In the genomic region with DNA sequence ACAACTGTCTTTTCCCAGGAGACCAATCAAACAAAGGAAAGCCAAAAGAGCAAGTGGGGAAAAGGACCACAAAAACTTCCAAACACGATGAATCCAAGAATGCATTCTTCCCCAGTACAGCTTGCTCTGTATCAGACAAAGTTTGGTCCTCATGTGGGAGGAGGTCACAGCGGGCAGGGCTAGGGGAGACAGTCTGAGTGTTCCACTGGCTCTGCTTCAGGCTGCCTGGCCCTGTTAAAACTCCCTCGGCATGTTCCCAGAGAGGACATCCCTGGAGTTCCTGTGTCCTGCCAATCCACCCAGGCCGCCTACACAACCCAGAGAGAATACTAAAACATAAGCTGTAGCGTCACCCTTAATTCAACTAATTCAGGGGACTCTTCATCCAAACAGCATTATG, we compare ENCODE assay signal across 18 cellular contexts.
DNase-seq lines count a peak whose midpoint lies in the region; ATAC-seq, FAIRE-seq and TF ChIP-seq lines count a peak whose summit lies in the region.
"Had no signal": no experiment of that assay in that cellular context is flagged by ENCODE, and none has a peak within 500 bp of the region (broad histone marks: within the 10 kb centered on the region; RNA-seq: fewer than 3 reads in every experiment).

No MANE protein-coding gene starts in this region.

- TF ChIP-seq CTCF in pancreas (IDR thresholded peaks at IDR 0.05) = no peak
- TF ChIP-seq CTCF in MCF 10A (IDR thresholded peaks at IDR 0.05; ENCODE audit: unreplicated experiment) = no peak

- H3K4me1 Mint-ChIP-seq in naive thymus-derived CD8-positive, alpha-beta T cell = no peaks in the 10 kb centered on the region
- H3K4me1 Mint-ChIP-seq in MCF 10A (ENCODE audit: insufficient read depth, unreplicated experiment) = no peaks in the 10 kb centered on the region

- in situ Hi-C loops in ACHN (cut with HindIII; ENCODE audit: low pct_ligation_motif_present, low pct_unique_long_range_greater_than_20kb, low sequenced_read_pairs) = no loop called here

- H3K27ac ChIP-seq in pancreas = no peak overlapping the region
- H3K27ac ChIP-seq: 22Rv1, KMS-11 had no signal

- DNase-seq in Right ventricle myocardium inferior (ENCODE audit: missing footprints) = no peak
- DNase-seq in cardiac septum (ENCODE audit: low spot score) = no peak
- DNase-seq in left ventricle myocardium superior = peak; percentile 60
- peak in 4 of 6 donors; percentile 6 to 28 (median 14) for DNase-seq in pancreas
- no peak for DNase-seq in ACHN
- DNase-seq in naive thymus-derived CD8-positive, alpha-beta T cell = no peak
- no peak for DNase-seq in MCF 10A (ENCODE audit: unreplicated experiment)
- DNase-seq: C1 segment of cervical spinal cord, DMS 273 treated with DMSO at 0.1 percent for 48 hours, MG63, NCI-H1105, NCI-H187, NCI-H446 treated with DMSO at 0.1 percent for 48 hours, NCI-H774 had no signal

- POLR2A ChIA-PET in naive thymus-derived CD8-positive, alpha-beta T cell (lab: Charles Lee) = no interaction called here
- POLR2A ChIA-PET in MCF 10A (lab: Yijun Ruan, JAX) = no interaction called here

- H3K4me1 ChIP-seq in pancreas = no peaks in the 10 kb centered on the region

- CTCF ChIA-PET in MCF 10A (lab: Yijun Ruan, JAX) = no interaction called here

- no peak overlapping the region for H3K4me3 Mint-ChIP-seq in naive thymus-derived CD8-positive, alpha-beta T cell
- no peak overlapping the region for H3K4me3 Mint-ChIP-seq in MCF 10A (ENCODE audit: unreplicated experiment)

- no peaks in the 10 kb centered on the region for H3K36me3 ChIP-seq in pancreas
- H3K36me3 ChIP-seq: MG63 had no signal

- H3K27me3 ChIP-seq in pancreas = no peaks in the 10 kb centered on the region
- H3K27me3 ChIP-seq: MG63 had no signal

- BruUV-seq in MCF 10A (replicated peaks; lab: Mats Ljungman, UMichigan) = no TSS peak

- H3K27me3 Mint-ChIP-seq in naive thymus-derived CD8-positive, alpha-beta T cell = peaks cover 3 to 17% (median 3%) of the 10 kb centered on the region in 5 donors
- peaks cover 2% of the 10 kb centered on the region for H3K27me3 Mint-ChIP-seq in MCF 10A (ENCODE audit: insufficient read depth, unreplicated experiment)

- intact Hi-C loops in Right ventricle myocardium inferior (cut with DNase I) = no loop called here
- intact Hi-C loops in cardiac septum (cut with DNase I) = no loop called here
- intact Hi-C loops in left ventricle myocardium superior (cut with micrococcal nuclease) = no loop called here
- intact Hi-C loops in pancreas (cut with DNase I) = no loop called here
- intact Hi-C loops in MCF 10A (cut with micrococcal nuclease) = no loop called here

- no peak overlapping the region for H3K27ac Mint-ChIP-seq in naive thymus-derived CD8-positive, alpha-beta T cell
- no peak overlapping the region for H3K27ac Mint-ChIP-seq in MCF 10A (ENCODE audit: low read depth, unreplicated experiment)

- no peak for FAIRE-seq in pancreas (lab: Jason Lieb, UNC)
- FAIRE-seq: H54 had no signal

- no peaks in the 10 kb centered on the region for H3K9me3 ChIP-seq in pancreas
- H3K9me3 ChIP-seq: MG63 had no signal

- 79% methylated on average over 5 of the region's 5 CpGs for WGBS in pancreas, 2 donors

- peak; percentile 83 for ATAC-seq in Right ventricle myocardium inferior
- ATAC-seq in left ventricle myocardium superior = peak; percentile 87
- ATAC-seq in pancreas = peak in 2 of 4 donors; percentile 22 to 39
- no peak for ATAC-seq in GM21619 (IDR thresholded peaks at IDR 0.05; ENCODE audit: unreplicated experiment)
- no peak for ATAC-seq in naive thymus-derived CD8-positive, alpha-beta T cell

- H3K36me3 Mint-ChIP-seq in naive thymus-derived CD8-positive, alpha-beta T cell = no peaks in the 10 kb centered on the region
- H3K36me3 Mint-ChIP-seq in MCF 10A (ENCODE audit: insufficient read depth, unreplicated experiment) = no peaks in the 10 kb centered on the region

- peaks cover 0 to 3% (median 0%) of the 10 kb centered on the region in 9 donors for H3K9me3 Mint-ChIP-seq in naive thymus-derived CD8-positive, alpha-beta T cell
- no peaks in the 10 kb centered on the region for H3K9me3 Mint-ChIP-seq in MCF 10A (ENCODE audit: unreplicated experiment)

- H3K4me3 ChIP-seq in pancreas = no peak overlapping the region
- H3K4me3 ChIP-seq: MG63 had no signal

Comparison
In these comparisons a context has a peak if more than half of its experiments do, and no peak if none do; other contexts are left out.
1. DNase-seq: peak in left ventricle myocardium superior (single experiment) and pancreas (4 of 6); none in Right ventricle myocardium inferior (single experiment), cardiac septum (single experiment), ACHN (single experiment), naive thymus-derived CD8-positive, alpha-beta T cell (0 of 10) and MCF 10A (single experiment).
2. ATAC-seq: peak in Right ventricle myocardium inferior (single experiment) and left ventricle myocardium superior (single experiment); none in GM21619 (single experiment) and naive thymus-derived CD8-positive, alpha-beta T cell (0 of 2).